ENCODE assay signal across 8 cellular contexts in the genomic region with DNA sequence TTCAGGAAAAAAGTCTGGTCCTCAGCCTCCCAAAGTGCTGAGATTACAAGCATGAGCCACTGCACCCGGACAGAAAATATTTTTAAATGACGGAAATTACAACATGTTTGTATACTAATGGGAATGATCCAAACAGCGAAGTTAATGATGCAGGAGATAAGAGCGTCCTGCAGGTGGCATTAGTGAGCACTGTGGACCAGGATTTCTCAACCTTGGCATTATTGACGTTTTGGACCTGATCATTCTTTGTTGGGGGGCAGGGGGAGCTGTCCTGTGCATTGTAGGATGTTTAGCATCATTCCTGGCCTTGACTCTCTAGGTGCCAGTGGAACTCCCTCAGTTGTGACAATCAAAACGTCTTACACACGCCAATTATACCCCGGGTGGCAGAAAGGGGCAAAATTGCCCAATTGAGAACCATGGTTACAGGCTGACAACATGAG. TPM values are rescaled to one million over a fixed set of nuclear protein-coding genes. Genes with fewer than 3 reads are reported as not detected.
A peak's percentile ranks its signal among the peaks of the same experiment; 100 is the strongest.
DNase-seq lines count a peak whose midpoint lies in the region; ATAC-seq, FAIRE-seq and TF ChIP-seq lines count a peak whose summit lies in the region.

No MANE protein-coding gene starts in this region.

- H3K27ac Mint-ChIP-seq in immature natural killer cell: no peak overlapping the region

- peak in 1 of 2 experiments; percentile 26; a peak in 2 of 4 replicates for TF ChIP-seq RAD21 in K562 (CRISPR knock-in tag; conservative IDR thresholded peaks at IDR 0.05 in 1 of 2, IDR thresholded peaks at IDR 0.05 in 1 of 2)

- no peak for DNase-seq in AG09319 (ENCODE audit: extremely low read depth, low read depth)
- DNase-seq in K562 (ENCODE audit: extremely low read depth in 1 of 4, low spot score in 3 of 4): peak in 3 of 4 experiments; percentile 13 to 37 (median 14)
- DNase-seq in immature natural killer cell: peak; percentile 10 to 42 (median 12)
- peak; percentile 26 for DNase-seq in stimulated activated naive CD8-positive, alpha-beta T cell treated with anti-CD3 and anti-CD28 coated beads, Interleukin-15, Interleukin-2, amounts not matched to agents 100 U/mL and 50 U/mL, for 24 hours
- no peak for DNase-seq in GOT3 (lab: John Stamatoyannopoulos, UW)

- no peaks in the 10 kb centered on the region for H3K4me1 ChIP-seq in OCI-LY1 (ENCODE audit: insufficient read depth, low read length, severe bottlenecking)
- peaks cover 0 to 3% of the 10 kb centered on the region in 2 experiments; a peak in 1 of 5 replicates for H3K4me1 ChIP-seq in K562 (replicated peaks in 1 of 2; ENCODE audit: control insufficient read depth in 2 of 2, insufficient read depth in 2 of 2, low read length in 2 of 2)

- ATAC-seq in K562 (peak; percentile 70), GM21526 (IDR thresholded peaks at IDR 0.05; ENCODE audit: low FRiP score, unreplicated experiment) (no peak)
- no peak for ATAC-seq in stimulated activated naive CD8-positive, alpha-beta T cell treated with anti-CD3 and anti-CD28 coated beads, Interleukin-15, Interleukin-2, amounts not matched to agents 100 U/mL and 50 U/mL, for 24 hours

- H3F3A ChIP-seq in OCI-LY1 (ENCODE audit: insufficient read depth, low read length): no peaks in the 10 kb centered on the region

- H2AFZ ChIP-seq in OCI-LY1 (ENCODE audit: low read length) (no peak overlapping the region), K562 (ENCODE audit: low read depth, low read length) (no peak overlapping the region)

- H3K36me3 Mint-ChIP-seq in immature natural killer cell: peaks cover 5 to 20% (median 5%) of the 10 kb centered on the region in 3 donors

- no peaks in the 10 kb centered on the region for H3K27me3 Mint-ChIP-seq in immature natural killer cell (ENCODE audit: low read depth in 3 of 3)

- no peaks in the 10 kb centered on the region for H3K9me3 Mint-ChIP-seq in immature natural killer cell

- CTCF ChIA-PET in K562 (lab: Yijun Ruan, JAX; ENCODE audit: low intra/inter-chr PET ratio): interaction anchor here (0.6 kb wide), 1 partner anchor 59 kb away, joined by 3 read pairs; no protein-coding TSS in a partner anchor

- H3K27ac ChIP-seq in OCI-LY1 (ENCODE audit: low read depth, low read length, poor library complexity, severe bottlenecking) (no peak overlapping the region), K562 (ENCODE audit: extremely low read depth, low read depth, low read length) (no peak overlapping the region)

- no peak for TF ChIP-seq EP300 in K562 (IDR thresholded peaks at IDR 0.05; ENCODE audit: low read length)

- 65% methylated on average over 8 of the region's 8 CpGs for WGBS in K562 (ENCODE audit: insufficient coverage, low coverage, missing lambda C conversion rate)

- H3K27me3 ChIP-seq in OCI-LY1 (ENCODE audit: insufficient read depth, low read length) (no peaks in the 10 kb centered on the region), K562 (ENCODE audit: control insufficient read depth in 2 of 2, insufficient read depth in 2 of 2, low read length in 2 of 2) (no peaks in the 10 kb centered on the region)

- H3K4me2 ChIP-seq in OCI-LY1 (ENCODE audit: low read length): no peak overlapping the region
- no peak overlapping the region for H3K4me2 ChIP-seq in K562 (ENCODE audit: insufficient read depth, low read length)

- no peaks in the 10 kb centered on the region for H3K4me1 Mint-ChIP-seq in immature natural killer cell

- no peaks in the 10 kb centered on the region for H3K9me1 ChIP-seq in K562 (ENCODE audit: control insufficient read depth, insufficient read depth, low read length)

- intact Hi-C loops in K562 (cut with micrococcal nuclease): loop anchor here (2.0 kb wide), 1 partner anchor 251 kb away; no protein-coding TSS in a partner anchor

- in situ Hi-C loops in K562 (cut with MboI): loop anchor here (25.0 kb wide), 1 partner anchor 706 kb away; no protein-coding TSS in a partner anchor

- H4K20me1 ChIP-seq in OCI-LY1 (ENCODE audit: insufficient read depth, low read length) (no peaks in the 10 kb centered on the region), K562 (replicated peaks; ENCODE audit: control insufficient read depth, insufficient read depth, low read length) (no peaks in the 10 kb centered on the region)

- H3K79me2 ChIP-seq in OCI-LY1 (ENCODE audit: insufficient read depth, low read length) (no peaks in the 10 kb centered on the region), K562 (ENCODE audit: control insufficient read depth, insufficient read depth, low read length) (no peaks in the 10 kb centered on the region; the same call in 2 of the 3 replicates)

- BruUV-seq in K562 (replicated peaks; lab: Mats Ljungman, UMichigan): no TSS peak

- H3K4me3 ChIP-seq in OCI-LY1 (ENCODE audit: low read depth, low read length, poor library complexity, severe bottlenecking): no peak overlapping the region
- H3K4me3 ChIP-seq in K562: no peak overlapping the region

- FAIRE-seq in K562 (lab: Jason Lieb, UNC): no peak

- H3K9me3 ChIP-seq in OCI-LY1 (ENCODE audit: low read length) (no peaks in the 10 kb centered on the region), K562 (replicated peaks; ENCODE audit: control insufficient read depth, insufficient read depth, low read depth, low read length) (no peaks in the 10 kb centered on the region)

- no peaks in the 10 kb centered on the region for H3K9me2 ChIP-seq in OCI-LY1 (ENCODE audit: low read depth, low read length)

- no peak overlapping the region for H3K9ac ChIP-seq in OCI-LY1 (ENCODE audit: low read length)
- no peak overlapping the region for H3K9ac ChIP-seq in K562 (ENCODE audit: insufficient read depth in 1 of 2, low read depth in 2 of 2, low read length in 2 of 2)

- peak; percentile 62 for TF ChIP-seq CTCF in AG09319 (IDR thresholded peaks at IDR 0.05; ENCODE audit: low read depth, low read length)
- TF ChIP-seq CTCF in GM12872 (IDR thresholded peaks at IDR 0.05; ENCODE audit: insufficient read depth, low read depth, low read length): peak; percentile 74
- peak; percentile 75 for TF ChIP-seq CTCF in OCI-LY1 (IDR thresholded peaks at IDR 0.05; ENCODE audit: low read length)
- peak; percentile 45 to 61 (median 57) for TF ChIP-seq CTCF in K562 (IDR thresholded peaks at IDR 0.05 in 2 of 3, conservative IDR thresholded peaks at IDR 0.05 in 1 of 3; ENCODE audit: insufficient read depth in 2 of 3, low read depth in 1 of 3, low read length in 3 of 3)

- peaks cover 83% of the 10 kb centered on the region for H3K36me3 ChIP-seq in OCI-LY1 (ENCODE audit: insufficient read depth, low read length)
- peaks cover 81% of the 10 kb centered on the region for H3K36me3 ChIP-seq in K562 (ENCODE audit: control insufficient read depth, insufficient read depth, low read length)

- POLR2A ChIA-PET in K562 (lab: Yijun Ruan, JAX): no interaction called here

- no peak for TF ChIP-seq POLR2A in K562 (conservative IDR thresholded peaks at IDR 0.05)

- H3K4me3 Mint-ChIP-seq in immature natural killer cell: no peak overlapping the region

TF ChIP-seq in K562, 482 proteins besides CTCF, POLR2A, EP300 and RAD21:
- TF ChIP-seq SIRT6 (IDR thresholded peaks at IDR 0.05; ENCODE audit: low read depth, low read length): no peak
- TF ChIP-seq ZNF277 (CRISPR knock-in tag; IDR thresholded peaks at IDR 0.05; ENCODE audit: borderline replicate concordance): no peak
- TF ChIP-seq CAMTA2 (CRISPR knock-in tag; conservative IDR thresholded peaks at IDR 0.05): no peak
- TF ChIP-seq CEBPG (CRISPR knock-in tag; IDR thresholded peaks at IDR 0.05): no peak; the same call in 1 of the 2 replicates
- TF ChIP-seq CEBPG (tag; conservative IDR thresholded peaks at IDR 0.05 in 1 of 2, IDR thresholded peaks at IDR 0.05 in 1 of 2): peak in 1 of 2 experiments; percentile 32; a peak in 2 of 4 replicates
- TF ChIP-seq HNRNPK (IDR thresholded peaks at IDR 0.05; ENCODE audit: low read depth, low read length, poor library complexity, severe bottlenecking): no peak
- TF ChIP-seq CEBPB (tag; IDR thresholded peaks at IDR 0.05): peak; percentile 70

RNA-seq across cellular contexts. Expression of gene SCFD1, which starts 34.1 kb away (rescaled TPM):
- total RNA-seq in K562 (2011; cell fraction: chromatin; rRNA removed; ENCODE audit: low replicate concordance): 85.0 and 349 TPM in 2 replicates
- 36.5 and 54.1 TPM in 2 replicates for total RNA-seq in K562 (2011; cell fraction: nucleolus; rRNA removed)
- total RNA-seq in K562 (2011; cell fraction: nucleoplasm; rRNA removed): 106 and 172 TPM in 2 replicates
- total RNA-seq in K562 (2014; rRNA removed) (46.7 and 49.6 TPM in 2 replicates), K562 (2014; rRNA removed; fragmentation: Illumina TruSeq; extraction: Trizol) (94.2 and 96.0 TPM in 2 replicates), K562 (2015; rRNA removed; fragmentation: Illumina TruSeq; extraction: Trizol) (64.0 and 75.2 TPM in 2 replicates), K562 (2021) (54.6 and 56.9 TPM in 2 replicates)
- polyA plus RNA-seq in K562 (2011; rRNA removed) (83.5 and 112 TPM in 2 replicates), K562 (2014; fragmentation: Illumina TruSeq; extraction: Trizol) (54.0 and 60.1 TPM in 2 replicates), K562 (2014; fragmentation: Nextera tagmentation; extraction: Ambion mirVana) (10 to 100 TPM; 75.8 to 86.8 TPM), K562 (2014; rRNA removed) (48.9 and 81.3 TPM in 2 replicates), immature natural killer cell (10 to 100 TPM; 47.3 to 72.6 (median 67.6) TPM)
- 17.1 and 34.0 TPM in 2 replicates for polyA plus RNA-seq in K562 (2011; cell fraction: cytosol; rRNA removed)
- 29.6 and 54.3 TPM in 2 replicates for polyA plus RNA-seq in K562 (2011; cell fraction: nucleus; rRNA removed)
- 49.4 and 60.8 TPM in 2 replicates for polyA plus RNA-seq in K562 (2012)
- polyA minus RNA-seq in K562 (2011; rRNA and poly(A)+ RNA removed): 148 and 150 TPM in 2 replicates
- 23.0 and 33.3 TPM in 2 replicates for polyA minus RNA-seq in K562 (2011; cell fraction: cytosol; rRNA and poly(A)+ RNA removed)
- 62.7 and 127 TPM in 2 replicates for polyA minus RNA-seq in K562 (2011; cell fraction: nucleus; rRNA and poly(A)+ RNA removed)

Comparison
In these comparisons a context has a peak if more than half of its experiments do, and no peak if none do; other contexts are left out.
1. DNase-seq: peak in K562 (3 of 4), immature natural killer cell (3 of 3) and stimulated activated naive CD8-positive, alpha-beta T cell treated with anti-CD3 and anti-CD28 coated beads, Interleukin-15, Interleukin-2, amounts not matched to agents 100 U/mL and 50 U/mL, for 24 hours (single experiment); none in AG09319 (single experiment) and GOT3 (single experiment).
2. Peak in every context shown above with its lines, with median percentiles within 50 percentile points of each other: CTCF ChIP-seq.